ENCODE assay signal across 14 cellular contexts in genomic region chr1:175530167-175530566, GRCh38.
"Had no signal": no experiment of that assay in that cellular context is flagged by ENCODE, and none has a peak within 500 bp of the region (broad histone marks: within the 10 kb centered on the region; RNA-seq: fewer than 3 reads in every experiment).

No MANE protein-coding gene starts in this region.

- H3K36me3 ChIP-seq: ascending aorta, heart left ventricle, neutrophil, right lobe of liver, spleen, tibial nerve had no signal

- H3K27ac ChIP-seq: ascending aorta, heart left ventricle, neutrophil, right lobe of liver, spleen, tibial nerve had no signal

- DNase-seq: activated CD4-positive, alpha-beta memory T cell treated with anti-CD3 and anti-CD28 coated beads, Interleukin-2, amount 10 ng/mL, durations not matched to agents 7 days and 5 days; activated CD4-positive, alpha-beta T cell treated with anti-CD3 and anti-CD28 coated beads for 36 hours; foreskin melanocyte; kidney; naive thymus-derived CD4-positive, alpha-beta T cell; right lobe of liver; spleen; stimulated activated CD4-positive, alpha-beta T cell treated with anti-CD3 and anti-CD28 coated beads, Interleukin-1b, Interleukin-23, amount 100 ng/mL, for 48 hours; T-helper 9 cell had no signal

- H3K9me3 ChIP-seq: ascending aorta, neutrophil, right lobe of liver had no signal

- H3K4me1 ChIP-seq: ascending aorta, heart left ventricle, tibial nerve had no signal

- H3K4me3 ChIP-seq: ascending aorta, heart left ventricle, right lobe of liver, spleen, tibial nerve had no signal

- ATAC-seq: activated CD4-positive, alpha-beta T cell treated with anti-CD3 and anti-CD28 coated beads for 36 hours; heart left ventricle; naive thymus-derived CD4-positive, alpha-beta T cell; stimulated activated memory B cell treated with anti-CD40 and anti-IgM and Interleukin-4, amounts not matched to agents 10 μg/mL and 1 μg/mL and 100 μg/mL, for 72 hours had no signal

- H3K27me3 ChIP-seq: ascending aorta, right lobe of liver, spleen, tibial nerve had no signal
